23 cellular contexts compared by ENCODE assay signal in genomic region chr17:19244357-19244756, GRCh38.
"Had no signal": no experiment of that assay in that cellular context is flagged by ENCODE, and none has a peak within 500 bp of the region (broad histone marks: within the 10 kb centered on the region; RNA-seq: fewer than 3 reads in every experiment).

No MANE protein-coding gene starts in this region.

- H3K4me3 Mint-ChIP-seq: activated CD4-positive, alpha-beta memory T cell treated with anti-CD3 and anti-CD28 coated beads for 36 hours; activated CD4-positive, alpha-beta T cell treated with anti-CD3 and anti-CD28 coated beads, Interleukin-2, amount 10 ng/mL, durations not matched to agents 7 days and 5 days; activated naive CD4-positive, alpha-beta T cell treated with anti-CD3 and anti-CD28 coated beads, Interleukin-2, amount 10 ng/mL, durations not matched to agents 7 days and 5 days; activated naive CD8-positive, alpha-beta T cell treated with anti-CD3 and anti-CD28 coated beads for 36 hours; activated T-cell treated with anti-CD3 and anti-CD28 coated beads, Interleukin-2, amount 50 U/mL, for 4 hours; T-cell had no signal

- DNase-seq: activated CD4-positive, alpha-beta memory T cell treated with anti-CD3 and anti-CD28 coated beads for 36 hours; activated CD4-positive, alpha-beta T cell treated with anti-CD3 and anti-CD28 coated beads, Interleukin-2, amount 10 ng/mL, durations not matched to agents 7 days and 5 days; activated CD4-positive, CD25-positive, alpha-beta regulatory T cell; activated CD8-positive, alpha-beta memory T cell treated with anti-CD3 and anti-CD28 coated beads for 24 hours; activated gamma-delta T cell treated with Interleukin-2 at 50 U/mL for 16 hours; activated naive CD4-positive, alpha-beta T cell treated with anti-CD3 and anti-CD28 coated beads, Interleukin-2, amount 10 ng/mL, durations not matched to agents 7 days and 5 days; activated naive CD8-positive, alpha-beta T cell treated with anti-CD3 and anti-CD28 coated beads for 36 hours; activated T-cell treated with anti-CD3 and anti-CD28 coated beads, Interleukin-2, amount 50 U/mL, for 4 hours; brain microvascular endothelial cell; IMR-90; Kasumi-1; KBM-7; NCI-H1930; NCI-H2107; NCI-H510A; NCI-H526 treated with DMSO at 0.1 percent for 48 hours; PC-3; T-cell; T-helper 2 cell; T1000 had no signal

- H3K9me3 Mint-ChIP-seq: activated CD4-positive, alpha-beta memory T cell treated with anti-CD3 and anti-CD28 coated beads for 36 hours; activated CD4-positive, alpha-beta T cell treated with anti-CD3 and anti-CD28 coated beads, Interleukin-2, amount 10 ng/mL, durations not matched to agents 7 days and 5 days; activated naive CD4-positive, alpha-beta T cell treated with anti-CD3 and anti-CD28 coated beads, Interleukin-2, amount 10 ng/mL, durations not matched to agents 7 days and 5 days; activated naive CD8-positive, alpha-beta T cell treated with anti-CD3 and anti-CD28 coated beads for 36 hours; activated T-cell treated with anti-CD3 and anti-CD28 coated beads, Interleukin-2, amount 50 U/mL, for 4 hours; T-cell had no signal

- FAIRE-seq: RCC 7860, TTC549 had no signal

- H3K36me3 Mint-ChIP-seq: activated CD4-positive, alpha-beta memory T cell treated with anti-CD3 and anti-CD28 coated beads for 36 hours; activated naive CD4-positive, alpha-beta T cell treated with anti-CD3 and anti-CD28 coated beads, Interleukin-2, amount 10 ng/mL, durations not matched to agents 7 days and 5 days; activated naive CD8-positive, alpha-beta T cell treated with anti-CD3 and anti-CD28 coated beads for 36 hours; T-cell had no signal

- H3K27ac ChIP-seq: brain microvascular endothelial cell, cardiac muscle cell had no signal

- H3K36me3 ChIP-seq: brain microvascular endothelial cell, cardiac muscle cell had no signal

- H3K4me3 ChIP-seq: cardiac muscle cell had no signal

- H3K4me1 Mint-ChIP-seq: activated CD4-positive, alpha-beta T cell treated with anti-CD3 and anti-CD28 coated beads, Interleukin-2, amount 10 ng/mL, durations not matched to agents 7 days and 5 days; activated naive CD4-positive, alpha-beta T cell treated with anti-CD3 and anti-CD28 coated beads, Interleukin-2, amount 10 ng/mL, durations not matched to agents 7 days and 5 days; activated naive CD8-positive, alpha-beta T cell treated with anti-CD3 and anti-CD28 coated beads for 36 hours had no signal

- H3K27ac Mint-ChIP-seq: activated CD4-positive, alpha-beta memory T cell treated with anti-CD3 and anti-CD28 coated beads for 36 hours; activated CD4-positive, alpha-beta T cell treated with anti-CD3 and anti-CD28 coated beads, Interleukin-2, amount 10 ng/mL, durations not matched to agents 7 days and 5 days; activated naive CD4-positive, alpha-beta T cell treated with anti-CD3 and anti-CD28 coated beads, Interleukin-2, amount 10 ng/mL, durations not matched to agents 7 days and 5 days; activated naive CD8-positive, alpha-beta T cell treated with anti-CD3 and anti-CD28 coated beads for 36 hours; T-cell had no signal
